In genomic region chr1:112267929-112268328, GRCh38 we compare ENCODE assay signal across 20 cellular contexts.
DNase-seq lines count a peak whose midpoint lies in the region; ATAC-seq, FAIRE-seq and TF ChIP-seq lines count a peak whose summit lies in the region.
"Had no signal": no experiment of that assay in that cellular context is flagged by ENCODE, and none has a peak within 500 bp of the region (broad histone marks: within the 10 kb centered on the region; RNA-seq: fewer than 3 reads in every experiment).

No MANE protein-coding gene starts in this region.

- H3K27ac Mint-ChIP-seq in immature natural killer cell: no peak overlapping the region
- H3K27ac Mint-ChIP-seq: activated B cell treated with CpG ODN at 0.5 μM for 24 hours; activated T-helper 2 cell treated with anti-CD3 and anti-CD28 coated beads, Interferon-gamma antibody, Interleukin-2, Interleukin-4, amounts not matched to agents 10 μg/mL and 5 μg/mL and 100 μg/mL, durations not matched to agents 14 hours and 24 hours and 36 hours; T-helper 17 cell had no signal

- no peaks in the 10 kb centered on the region for H3K36me3 ChIP-seq in esophagus muscularis mucosa
- no peaks in the 10 kb centered on the region for H3K36me3 ChIP-seq in HepG2 (replicated peaks in 1 of 2; ENCODE audit: control insufficient read depth in 1 of 2, insufficient read depth in 2 of 2, low read length in 2 of 2)
- no peaks in the 10 kb centered on the region for H3K36me3 ChIP-seq in skeletal muscle tissue (ENCODE audit: control insufficient read depth in 3 of 3, insufficient read depth in 3 of 3, low read length in 3 of 3)
- H3K36me3 ChIP-seq in H7 (replicated peaks; ENCODE audit: control insufficient read depth, insufficient read depth, low read length): no peaks in the 10 kb centered on the region

- TF ChIP-seq EP300 in esophagus muscularis mucosa (IDR thresholded peaks at IDR 0.05): no peak
- no peak for TF ChIP-seq EP300 in HepG2 (IDR thresholded peaks at IDR 0.05; ENCODE audit: low read depth in 2 of 2, low read length in 2 of 2)
- TF ChIP-seq EP300 in HepG2 (CRISPR knock-in tag; IDR thresholded peaks at IDR 0.05; ENCODE audit: borderline replicate concordance): no peak

- no peaks in the 10 kb centered on the region for H3K79me2 ChIP-seq in HepG2 (ENCODE audit: insufficient read depth, low read length)

- in situ Hi-C loops in HepG2 (cut with HindIII; ENCODE audit: extremely low pct_ligation_motif_present, low pct_unique_long_range_greater_than_20kb): no loop called here

- peak overlapping the region; percentile 4 to 60 (median 31) for H3K27ac ChIP-seq in esophagus muscularis mucosa (replicated peaks in 1 of 4)
- no peak overlapping the region for H3K27ac ChIP-seq in HepG2 (ENCODE audit: extremely low read length, insufficient read depth, low read length)
- peak overlapping the region; percentile 23 for H3K27ac ChIP-seq in skeletal muscle tissue (ENCODE audit: low read depth, low read length)

- TF ChIP-seq POLR2A in esophagus muscularis mucosa (IDR thresholded peaks at IDR 0.05; ENCODE audit: low read depth): no peak
- TF ChIP-seq POLR2A in HepG2 (IDR thresholded peaks at IDR 0.05; ENCODE audit: insufficient read depth in 1 of 2, low read depth in 2 of 2, low read length in 2 of 2): no peak

- H4K20me1 ChIP-seq in HepG2 (ENCODE audit: insufficient read depth, low read length): no peaks in the 10 kb centered on the region

- H3K4me3 Mint-ChIP-seq in immature natural killer cell: no peak overlapping the region
- H3K4me3 Mint-ChIP-seq: activated B cell treated with CpG ODN at 0.5 μM for 24 hours, T-helper 17 cell had no signal

- peaks cover 0 to 76% (median 53%) of the 10 kb centered on the region in 4 donors for H3K4me1 ChIP-seq in esophagus muscularis mucosa
- no peaks in the 10 kb centered on the region for H3K4me1 ChIP-seq in HepG2 (ENCODE audit: insufficient read depth, low read length)
- H3K4me1 ChIP-seq in skeletal muscle tissue (ENCODE audit: control insufficient read depth in 3 of 3, insufficient read depth in 3 of 3, low read length in 3 of 3): peaks cover 19 to 29% (median 24%) of the 10 kb centered on the region in 3 donors

- H3K27me3 Mint-ChIP-seq in immature natural killer cell (ENCODE audit: low read depth in 3 of 3): peaks cover 0 to 6% (median 4%) of the 10 kb centered on the region in 3 donors

- H3K9me3 ChIP-seq in esophagus muscularis mucosa (peaks cover 0 to 8% (median 0%) of the 10 kb centered on the region in 4 donors), HepG2 (ENCODE audit: low read length) (no peaks in the 10 kb centered on the region), skeletal muscle tissue (ENCODE audit: control insufficient read depth in 3 of 3, low read length in 3 of 3) (no peaks in the 10 kb centered on the region)

- FAIRE-seq in HepG2 (lab: Jason Lieb, UNC): no peak
- FAIRE-seq: colon, endothelial cell of umbilical vein, GM12892, H1, islet of Langerhans had no signal

- BruUV-seq in HepG2 (replicated peaks; lab: Mats Ljungman, UMichigan): no TSS peak

- DNase-seq in GM20000 (ENCODE audit: low spot score): peak; percentile 7
- DNase-seq in esophagus muscularis mucosa (ENCODE audit: extremely low spot score): no peak
- DNase-seq in HepG2 (ENCODE audit: low spot score): no peak
- no peak for DNase-seq in H7
- DNase-seq in immature natural killer cell: no peak
- no peak for DNase-seq in GM03348 (ENCODE audit: low spot score)
- DNase-seq: activated B cell treated with CpG ODN at 0.5 μM for 24 hours; NCI-H1436; NCI-H345; SHP77; stimulated activated CD4-positive, alpha-beta T cell treated with anti-CD3 and anti-CD28 coated beads, Interleukin-15, amount 100 ng/mL, for 24 hours; T-helper 17 cell had no signal

- H2AFZ ChIP-seq in HepG2 (ENCODE audit: low read length): no peak overlapping the region

- H3K27me3 ChIP-seq in esophagus muscularis mucosa (no peaks in the 10 kb centered on the region), HepG2 (ENCODE audit: control insufficient read depth in 1 of 2, insufficient read depth in 2 of 2, low read length in 2 of 2) (no peaks in the 10 kb centered on the region; a peak in 1 of 5 replicates), skeletal muscle tissue (ENCODE audit: control insufficient read depth in 3 of 3, insufficient read depth in 3 of 3, low read length in 3 of 3) (no peaks in the 10 kb centered on the region), H7 (ENCODE audit: control insufficient read depth, insufficient read depth, low read length) (no peaks in the 10 kb centered on the region; the same call in 1 of the 2 replicates)

- intact Hi-C loops in esophagus muscularis mucosa (cut with DNase I): no loop called here
- intact Hi-C loops in HepG2 (cut with micrococcal nuclease; ENCODE audit: unreplicated experiment): no loop called here

- CTCF ChIA-PET in HepG2 (lab: Yijun Ruan, JAX; ENCODE audit: low intra/inter-chr PET ratio, low total read pairs): no interaction called here

- no peak overlapping the region for H3K9ac ChIP-seq in HepG2 (ENCODE audit: insufficient read depth, low read depth, low read length)
- no peak overlapping the region for H3K9ac ChIP-seq in skeletal muscle tissue (ENCODE audit: low read depth in 1 of 3, low read length in 3 of 3)

- no peaks in the 10 kb centered on the region for H3K4me1 Mint-ChIP-seq in immature natural killer cell
- H3K4me1 Mint-ChIP-seq: activated B cell treated with CpG ODN at 0.5 μM for 24 hours had no signal

- peaks cover 0 to 4% (median 0%) of the 10 kb centered on the region in 6 donors for H3K9me3 Mint-ChIP-seq in immature natural killer cell
- H3K9me3 Mint-ChIP-seq: activated T-helper 2 cell treated with anti-CD3 and anti-CD28 coated beads, Interferon-gamma antibody, Interleukin-2, Interleukin-4, amounts not matched to agents 10 μg/mL and 5 μg/mL and 100 μg/mL, durations not matched to agents 14 hours and 24 hours and 36 hours had no signal

- H3K36me3 Mint-ChIP-seq in immature natural killer cell: no peaks in the 10 kb centered on the region

- TF ChIP-seq RAD21 in HepG2 (CRISPR knock-in tag; IDR thresholded peaks at IDR 0.05): no peak

- TF ChIP-seq CTCF in GM20000 (IDR thresholded peaks at IDR 0.05; ENCODE audit: extremely low read depth, missing control alignments) (no peak), esophagus muscularis mucosa (IDR thresholded peaks at IDR 0.05) (no peak), HepG2 (CRISPR knock-in tag; IDR thresholded peaks at IDR 0.05) (no peak)

- no peak overlapping the region for H3K4me2 ChIP-seq in HepG2 (ENCODE audit: low read depth, low read length)

- ATAC-seq in HepG2: no peak
- no peak for ATAC-seq in HG03457 (IDR thresholded peaks at IDR 0.05; ENCODE audit: unreplicated experiment)
- ATAC-seq: T-helper 17 cell had no signal

- POLR2A ChIA-PET in HepG2 (lab: Yijun Ruan, JAX): no interaction called here

- no peak overlapping the region for H3K4me3 ChIP-seq in esophagus muscularis mucosa
- no peak overlapping the region for H3K4me3 ChIP-seq in HepG2 (replicated peaks in 1 of 3; ENCODE audit: insufficient read depth in 1 of 3, low read depth in 2 of 3, low read length in 3 of 3)
- H3K4me3 ChIP-seq in skeletal muscle tissue (ENCODE audit: low read length in 3 of 3): no peak overlapping the region
- H3K4me3 ChIP-seq in H7 (ENCODE audit: insufficient read depth, low read depth, low read length): no peak overlapping the region

TF ChIP-seq in HepG2, 621 proteins besides CTCF, POLR2A, EP300 and RAD21:
- peak; percentile 39; the same call in 1 of the 2 replicates for TF ChIP-seq RFX5 (IDR thresholded peaks at IDR 0.05; ENCODE audit: low read depth, low read length)
- TF ChIP-seq U2AF2 (IDR thresholded peaks at IDR 0.05; ENCODE audit: low read depth, low read length): no peak
TF ChIP-seq in HepG2: peak in this region for 1.
